ENCODE assay signal across 22 cellular contexts in genomic region chr9:81375461-81376100, GRCh38.
DNase-seq lines count a peak whose midpoint lies in the region; TF ChIP-seq lines count a peak whose summit lies in the region.
"Had no signal": no experiment of that assay in that cellular context is flagged by ENCODE, and none has a peak within 500 bp of the region (broad histone marks: within the 10 kb centered on the region; RNA-seq: fewer than 3 reads in every experiment).

No MANE protein-coding gene starts in this region.

- H3K27ac Mint-ChIP-seq in nephron progenitor cell = peak overlapping the region; percentile 41
- H3K27ac Mint-ChIP-seq in endothelial cell (ENCODE audit: unreplicated experiment) = no peak overlapping the region
- H3K27ac Mint-ChIP-seq: CD4-positive, alpha-beta memory T cell; stimulated activated effector memory CD8-positive, alpha-beta T cell treated with anti-CD3 and anti-CD28 coated beads, Interleukin-12 subunit alpha, Interleukin-12 subunit beta, amount 100 ng/mL, for 72 hours had no signal

- H3K9me3 Mint-ChIP-seq in nephron progenitor cell = peaks cover 6% of the 10 kb centered on the region
- H3K9me3 Mint-ChIP-seq in endothelial cell (ENCODE audit: unreplicated experiment) = no peaks in the 10 kb centered on the region

- peaks cover 2% of the 10 kb centered on the region for H3K27me3 Mint-ChIP-seq in nephron progenitor cell (ENCODE audit: low read depth, poor library complexity)
- peaks cover 2% of the 10 kb centered on the region for H3K27me3 Mint-ChIP-seq in endothelial cell (ENCODE audit: unreplicated experiment)
- H3K27me3 Mint-ChIP-seq: CD4-positive, alpha-beta memory T cell had no signal

- H3K4me3 Mint-ChIP-seq in nephron progenitor cell = no peak overlapping the region
- no peak overlapping the region for H3K4me3 Mint-ChIP-seq in endothelial cell (ENCODE audit: unreplicated experiment)
- H3K4me3 Mint-ChIP-seq: CD4-positive, alpha-beta memory T cell; stimulated activated effector memory CD8-positive, alpha-beta T cell treated with anti-CD3 and anti-CD28 coated beads, Interleukin-12 subunit alpha, Interleukin-12 subunit beta, amount 100 ng/mL, for 72 hours had no signal

- peak overlapping the region; percentile 10; the same call in 1 of the 2 replicates for H2AFZ ChIP-seq in Loucy (ENCODE audit: low read length)

- no peaks in the 10 kb centered on the region for H4K20me1 ChIP-seq in Loucy (ENCODE audit: insufficient read depth, low read length, poor library complexity, severe bottlenecking)

- no peaks in the 10 kb centered on the region for H3K36me3 ChIP-seq in Loucy (ENCODE audit: insufficient read depth, low read length)
- H3K36me3 ChIP-seq in esophagus muscularis mucosa = no peaks in the 10 kb centered on the region
- H3K36me3 ChIP-seq: brain microvascular endothelial cell, prostate gland had no signal

- no peak for TF ChIP-seq POLR2A in esophagus muscularis mucosa (IDR thresholded peaks at IDR 0.05; ENCODE audit: low read depth)

- H3K36me3 Mint-ChIP-seq in nephron progenitor cell (ENCODE audit: low read depth) (peaks cover 6% of the 10 kb centered on the region), endothelial cell (ENCODE audit: low read depth, unreplicated experiment) (no peaks in the 10 kb centered on the region)
- H3K36me3 Mint-ChIP-seq: CD4-positive, alpha-beta memory T cell; stimulated activated effector memory CD8-positive, alpha-beta T cell treated with anti-CD3 and anti-CD28 coated beads, Interleukin-12 subunit alpha, Interleukin-12 subunit beta, amount 100 ng/mL, for 72 hours had no signal

- H3K4me1 ChIP-seq in Loucy (ENCODE audit: insufficient read depth, low read length, poor library complexity, severe bottlenecking) (peaks cover 9% of the 10 kb centered on the region), esophagus muscularis mucosa (peaks cover 0 to 15% (median 7%) of the 10 kb centered on the region in 4 donors)
- H3K4me1 ChIP-seq: prostate gland had no signal

- no peak overlapping the region for H3K9ac ChIP-seq in Loucy (ENCODE audit: low read depth, low read length, poor library complexity, severe bottlenecking)

- WGBS in esophagus muscularis mucosa = 71% methylated on average over 9 of the region's 9 CpGs

- H3K27me3 ChIP-seq in Loucy (ENCODE audit: insufficient read depth, low read length, poor library complexity, severe bottlenecking) = no peaks in the 10 kb centered on the region
- no peaks in the 10 kb centered on the region for H3K27me3 ChIP-seq in esophagus muscularis mucosa
- H3K27me3 ChIP-seq: brain microvascular endothelial cell had no signal

- H3K4me1 Mint-ChIP-seq in nephron progenitor cell (peaks cover 92% of the 10 kb centered on the region), endothelial cell (ENCODE audit: unreplicated experiment) (peaks cover 6% of the 10 kb centered on the region)
- H3K4me1 Mint-ChIP-seq: CD4-positive, alpha-beta memory T cell; stimulated activated effector memory CD8-positive, alpha-beta T cell treated with anti-CD3 and anti-CD28 coated beads, Interleukin-12 subunit alpha, Interleukin-12 subunit beta, amount 100 ng/mL, for 72 hours had no signal

- TF ChIP-seq CTCF in Loucy (conservative IDR thresholded peaks at IDR 0.05; ENCODE audit: low read length) (no peak), esophagus muscularis mucosa (IDR thresholded peaks at IDR 0.05) (no peak), nephron progenitor cell (IDR thresholded peaks at IDR 0.05) (no peak), endothelial cell (IDR thresholded peaks at IDR 0.05; ENCODE audit: unreplicated experiment) (no peak)

- H3F3A ChIP-seq in Loucy (ENCODE audit: low read depth) = no peaks in the 10 kb centered on the region

- no peak overlapping the region for H3K4me2 ChIP-seq in Loucy (ENCODE audit: low read depth, low read length, poor library complexity, severe bottlenecking)

- H3K79me2 ChIP-seq in Loucy (ENCODE audit: insufficient read depth, low read length) = no peaks in the 10 kb centered on the region

- H3K27ac ChIP-seq in esophagus muscularis mucosa (replicated peaks in 1 of 4) = no peak overlapping the region
- H3K27ac ChIP-seq: brain microvascular endothelial cell, prostate gland had no signal

- peak; percentile 65 for DNase-seq in CD1c-positive myeloid dendritic cell (ENCODE audit: extremely low spot score)
- peak; percentile 37 for DNase-seq in esophagus muscularis mucosa (ENCODE audit: extremely low spot score)
- DNase-seq in nephron progenitor cell = no peak
- no peak for DNase-seq in H4 (ENCODE audit: low spot score)
- DNase-seq in NCI-H146 (lab: John Stamatoyannopoulos, UW) = no peak
- DNase-seq in endothelial cell (ENCODE audit: low spot score) = no peak
- DNase-seq in KG1 (lab: John Stamatoyannopoulos, UW) = no peak
- DNase-seq: activated CD4-positive, alpha-beta T cell treated with anti-CD3 and anti-CD28 coated beads for 1 hour; activated T-cell treated with anti-CD3 and anti-CD28 coated beads, Interleukin-2, amount 50 U/mL, for 1 hour; brain microvascular endothelial cell; CD4-positive, alpha-beta memory T cell; DMS79; head of caudate nucleus; NCI-H1436 treated with DMSO at 0.1 percent for 48 hours; NCI-H524 treated with DMSO at 0.1 percent for 48 hours; RPMI8226; stimulated activated CD4-positive, alpha-beta T cell treated with anti-CD3 and anti-CD28 coated beads, Interleukin-2, amount 100 ng/mL, for 24 hours had no signal

- intact Hi-C loops in esophagus muscularis mucosa (cut with DNase I) = no loop called here

- no peaks in the 10 kb centered on the region for H3K9me3 ChIP-seq in Loucy (ENCODE audit: insufficient read depth, low read depth, low read length)
- no peaks in the 10 kb centered on the region for H3K9me3 ChIP-seq in esophagus muscularis mucosa
- H3K9me3 ChIP-seq: prostate gland had no signal

- H3K4me3 ChIP-seq in Loucy (ENCODE audit: low read length, poor library complexity, severe bottlenecking) = no peak overlapping the region
- H3K4me3 ChIP-seq in esophagus muscularis mucosa = no peak overlapping the region
- H3K4me3 ChIP-seq: coronary artery, GM12878, prostate gland had no signal

- H3K9me2 ChIP-seq in Loucy (replicated peaks; ENCODE audit: low read depth, low read length) = no peaks in the 10 kb centered on the region

- TF ChIP-seq EP300 in esophagus muscularis mucosa (IDR thresholded peaks at IDR 0.05) = no peak

Comparison
In these comparisons a context has a peak if more than half of its experiments do, and no peak if none do; other contexts are left out.
1. DNase-seq: peak in CD1c-positive myeloid dendritic cell (single experiment) and esophagus muscularis mucosa (single experiment); none in nephron progenitor cell (single experiment), H4 (single experiment), NCI-H146 (single experiment), endothelial cell (single experiment) and KG1 (single experiment).